Comparison of ENCODE assay signal across 1 cellular context in the genomic region with DNA sequence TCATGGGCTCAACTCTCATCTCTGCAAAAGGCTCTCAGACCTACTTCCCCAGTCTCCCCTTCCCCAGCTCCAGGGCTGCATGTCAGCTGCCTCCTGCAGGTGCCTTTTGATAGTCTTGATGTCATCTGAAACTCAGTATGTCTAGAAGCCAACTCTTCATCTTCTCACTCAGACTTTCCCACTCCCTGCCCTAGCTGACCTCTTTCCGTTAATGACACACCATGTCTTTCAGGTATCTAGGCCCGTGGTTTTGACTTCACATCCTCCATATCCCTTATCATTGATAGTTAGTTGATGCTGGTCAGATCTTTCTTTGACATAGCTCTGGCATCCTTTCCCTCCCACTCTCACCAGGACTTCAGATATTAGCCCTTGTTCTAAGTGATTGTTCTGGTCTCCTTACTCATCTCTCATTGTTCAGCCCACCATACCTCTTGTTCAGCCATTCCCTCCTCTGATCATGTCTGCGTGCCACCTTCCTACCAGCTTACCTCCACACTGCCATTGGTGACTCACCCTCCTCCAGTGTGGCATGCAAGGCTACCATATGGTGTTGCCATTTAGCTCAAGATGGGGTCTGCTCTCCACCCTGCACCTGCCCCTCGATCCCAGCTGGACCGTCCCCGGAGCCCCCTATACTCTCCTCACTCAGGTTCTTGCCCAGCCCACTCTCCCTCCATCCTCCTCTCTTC.
TF ChIP-seq lines count a peak whose summit lies in the region.

No MANE protein-coding gene starts in this region.

TF ChIP-seq in GM12878, 131 proteins besides CTCF, POLR2A, EP300 and RAD21:
- no peak for TF ChIP-seq RCOR1 (conservative IDR thresholded peaks at IDR 0.05; ENCODE audit: low read depth, low read length)
- TF ChIP-seq BCL11A (IDR thresholded peaks at IDR 0.05; ENCODE audit: low read depth, low read length): no peak
- TF ChIP-seq RELA (IDR thresholded peaks at IDR 0.05; ENCODE audit: borderline replicate concordance, partially characterized antibody): no peak
- TF ChIP-seq ZNF592 (IDR thresholded peaks at IDR 0.05): no peak
- TF ChIP-seq, protein P1, sequence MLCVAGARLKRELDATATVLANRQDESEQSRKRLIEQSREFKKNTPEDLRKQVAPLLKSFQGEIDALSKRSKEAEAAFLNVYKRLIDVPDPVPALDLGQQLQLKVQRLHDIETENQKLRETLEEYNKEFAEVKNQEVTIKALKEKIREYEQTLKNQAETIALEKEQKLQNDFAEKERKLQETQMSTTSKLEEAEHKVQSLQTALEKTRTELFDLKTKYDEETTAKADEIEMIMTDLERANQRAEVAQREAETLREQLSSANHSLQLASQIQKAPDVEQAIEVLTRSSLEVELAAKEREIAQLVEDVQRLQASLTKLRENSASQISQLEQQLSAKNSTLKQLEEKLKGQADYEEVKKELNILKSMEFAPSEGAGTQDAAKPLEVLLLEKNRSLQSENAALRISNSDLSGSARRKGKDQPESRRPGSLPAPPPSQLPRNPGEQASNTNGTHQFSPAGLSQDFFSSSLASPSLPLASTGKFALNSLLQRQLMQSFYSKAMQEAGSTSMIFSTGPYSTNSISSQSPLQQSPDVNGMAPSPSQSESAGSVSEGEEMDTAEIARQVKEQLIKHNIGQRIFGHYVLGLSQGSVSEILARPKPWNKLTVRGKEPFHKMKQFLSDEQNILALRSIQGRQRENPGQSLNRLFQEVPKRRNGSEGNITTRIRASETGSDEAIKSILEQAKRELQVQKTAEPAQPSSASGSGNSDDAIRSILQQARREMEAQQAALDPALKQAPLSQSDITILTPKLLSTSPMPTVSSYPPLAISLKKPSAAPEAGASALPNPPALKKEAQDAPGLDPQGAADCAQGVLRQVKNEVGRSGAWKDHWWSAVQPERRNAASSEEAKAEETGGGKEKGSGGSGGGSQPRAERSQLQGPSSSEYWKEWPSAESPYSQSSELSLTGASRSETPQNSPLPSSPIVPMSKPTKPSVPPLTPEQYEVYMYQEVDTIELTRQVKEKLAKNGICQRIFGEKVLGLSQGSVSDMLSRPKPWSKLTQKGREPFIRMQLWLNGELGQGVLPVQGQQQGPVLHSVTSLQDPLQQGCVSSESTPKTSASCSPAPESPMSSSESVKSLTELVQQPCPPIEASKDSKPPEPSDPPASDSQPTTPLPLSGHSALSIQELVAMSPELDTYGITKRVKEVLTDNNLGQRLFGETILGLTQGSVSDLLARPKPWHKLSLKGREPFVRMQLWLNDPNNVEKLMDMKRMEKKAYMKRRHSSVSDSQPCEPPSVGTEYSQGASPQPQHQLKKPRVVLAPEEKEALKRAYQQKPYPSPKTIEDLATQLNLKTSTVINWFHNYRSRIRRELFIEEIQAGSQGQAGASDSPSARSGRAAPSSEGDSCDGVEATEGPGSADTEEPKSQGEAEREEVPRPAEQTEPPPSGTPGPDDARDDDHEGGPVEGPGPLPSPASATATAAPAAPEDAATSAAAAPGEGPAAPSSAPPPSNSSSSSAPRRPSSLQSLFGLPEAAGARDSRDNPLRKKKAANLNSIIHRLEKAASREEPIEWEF (IDR thresholded peaks at IDR 0.05; ENCODE audit: insufficient replicate concordance, low read depth, low read length): no peak
- TF ChIP-seq, protein P2, sequence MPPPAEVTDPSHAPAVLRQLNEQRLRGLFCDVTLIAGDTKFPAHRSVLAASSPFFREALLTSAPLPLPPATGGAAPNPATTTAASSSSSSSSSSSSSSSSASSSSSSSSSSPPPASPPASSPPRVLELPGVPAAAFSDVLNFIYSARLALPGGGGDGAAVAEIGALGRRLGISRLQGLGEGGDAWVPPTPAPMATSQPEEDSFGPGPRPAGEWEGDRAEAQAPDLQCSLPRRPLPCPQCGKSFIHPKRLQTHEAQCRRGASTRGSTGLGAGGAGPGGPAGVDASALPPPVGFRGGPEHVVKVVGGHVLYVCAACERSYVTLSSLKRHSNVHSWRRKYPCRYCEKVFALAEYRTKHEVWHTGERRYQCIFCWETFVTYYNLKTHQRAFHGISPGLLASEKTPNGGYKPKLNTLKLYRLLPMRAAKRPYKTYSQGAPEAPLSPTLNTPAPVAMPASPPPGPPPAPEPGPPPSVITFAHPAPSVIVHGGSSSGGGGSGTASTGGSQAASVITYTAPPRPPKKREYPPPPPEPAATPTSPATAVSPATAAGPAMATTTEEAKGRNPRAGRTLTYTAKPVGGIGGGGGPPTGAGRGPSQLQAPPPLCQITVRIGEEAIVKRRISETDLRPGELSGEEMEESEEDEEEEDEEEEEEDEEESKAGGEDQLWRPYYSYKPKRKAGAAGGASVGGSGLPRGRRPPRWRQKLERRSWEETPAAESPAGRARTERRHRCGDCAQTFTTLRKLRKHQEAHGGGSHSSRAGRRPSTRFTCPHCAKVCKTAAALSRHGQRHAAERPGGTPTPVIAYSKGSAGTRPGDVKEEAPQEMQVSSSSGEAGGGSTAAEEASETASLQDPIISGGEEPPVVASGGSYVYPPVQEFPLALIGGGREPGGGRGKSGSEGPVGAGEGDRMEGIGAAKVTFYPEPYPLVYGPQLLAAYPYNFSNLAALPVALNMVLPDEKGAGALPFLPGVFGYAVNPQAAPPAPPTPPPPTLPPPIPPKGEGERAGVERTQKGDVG (CRISPR knock-in tag; IDR thresholded peaks at IDR 0.05): no peak
- TF ChIP-seq HSF1 (IDR thresholded peaks at IDR 0.05; ENCODE audit: low read depth, low read length): no peak
- TF ChIP-seq, protein P3, sequence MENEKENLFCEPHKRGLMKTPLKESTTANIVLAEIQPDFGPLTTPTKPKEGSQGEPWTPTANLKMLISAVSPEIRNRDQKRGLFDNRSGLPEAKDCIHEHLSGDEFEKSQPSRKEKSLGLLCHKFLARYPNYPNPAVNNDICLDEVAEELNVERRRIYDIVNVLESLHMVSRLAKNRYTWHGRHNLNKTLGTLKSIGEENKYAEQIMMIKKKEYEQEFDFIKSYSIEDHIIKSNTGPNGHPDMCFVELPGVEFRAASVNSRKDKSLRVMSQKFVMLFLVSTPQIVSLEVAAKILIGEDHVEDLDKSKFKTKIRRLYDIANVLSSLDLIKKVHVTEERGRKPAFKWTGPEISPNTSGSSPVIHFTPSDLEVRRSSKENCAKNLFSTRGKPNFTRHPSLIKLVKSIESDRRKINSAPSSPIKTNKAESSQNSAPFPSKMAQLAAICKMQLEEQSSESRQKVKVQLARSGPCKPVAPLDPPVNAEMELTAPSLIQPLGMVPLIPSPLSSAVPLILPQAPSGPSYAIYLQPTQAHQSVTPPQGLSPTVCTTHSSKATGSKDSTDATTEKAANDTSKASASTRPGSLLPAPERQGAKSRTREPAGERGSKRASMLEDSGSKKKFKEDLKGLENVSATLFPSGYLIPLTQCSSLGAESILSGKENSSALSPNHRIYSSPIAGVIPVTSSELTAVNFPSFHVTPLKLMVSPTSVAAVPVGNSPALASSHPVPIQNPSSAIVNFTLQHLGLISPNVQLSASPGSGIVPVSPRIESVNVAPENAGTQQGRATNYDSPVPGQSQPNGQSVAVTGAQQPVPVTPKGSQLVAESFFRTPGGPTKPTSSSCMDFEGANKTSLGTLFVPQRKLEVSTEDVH (IDR thresholded peaks at IDR 0.05; ENCODE audit: low read depth, partially characterized antibody): no peak
- no peak for TF ChIP-seq STAT3 (IDR thresholded peaks at IDR 0.05; ENCODE audit: low read depth, low read length)
- no peak for TF ChIP-seq BRCA1 (IDR thresholded peaks at IDR 0.05; ENCODE audit: low read depth, low read length)
- TF ChIP-seq RUNX3 (IDR thresholded peaks at IDR 0.05; ENCODE audit: low read length): peak; percentile 53
- TF ChIP-seq, protein P4, sequence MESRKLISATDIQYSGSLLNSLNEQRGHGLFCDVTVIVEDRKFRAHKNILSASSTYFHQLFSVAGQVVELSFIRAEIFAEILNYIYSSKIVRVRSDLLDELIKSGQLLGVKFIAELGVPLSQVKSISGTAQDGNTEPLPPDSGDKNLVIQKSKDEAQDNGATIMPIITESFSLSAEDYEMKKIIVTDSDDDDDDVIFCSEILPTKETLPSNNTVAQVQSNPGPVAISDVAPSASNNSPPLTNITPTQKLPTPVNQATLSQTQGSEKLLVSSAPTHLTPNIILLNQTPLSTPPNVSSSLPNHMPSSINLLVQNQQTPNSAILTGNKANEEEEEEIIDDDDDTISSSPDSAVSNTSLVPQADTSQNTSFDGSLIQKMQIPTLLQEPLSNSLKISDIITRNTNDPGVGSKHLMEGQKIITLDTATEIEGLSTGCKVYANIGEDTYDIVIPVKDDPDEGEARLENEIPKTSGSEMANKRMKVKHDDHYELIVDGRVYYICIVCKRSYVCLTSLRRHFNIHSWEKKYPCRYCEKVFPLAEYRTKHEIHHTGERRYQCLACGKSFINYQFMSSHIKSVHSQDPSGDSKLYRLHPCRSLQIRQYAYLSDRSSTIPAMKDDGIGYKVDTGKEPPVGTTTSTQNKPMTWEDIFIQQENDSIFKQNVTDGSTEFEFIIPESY (IDR thresholded peaks at IDR 0.05): no peak
- TF ChIP-seq, protein P5, sequence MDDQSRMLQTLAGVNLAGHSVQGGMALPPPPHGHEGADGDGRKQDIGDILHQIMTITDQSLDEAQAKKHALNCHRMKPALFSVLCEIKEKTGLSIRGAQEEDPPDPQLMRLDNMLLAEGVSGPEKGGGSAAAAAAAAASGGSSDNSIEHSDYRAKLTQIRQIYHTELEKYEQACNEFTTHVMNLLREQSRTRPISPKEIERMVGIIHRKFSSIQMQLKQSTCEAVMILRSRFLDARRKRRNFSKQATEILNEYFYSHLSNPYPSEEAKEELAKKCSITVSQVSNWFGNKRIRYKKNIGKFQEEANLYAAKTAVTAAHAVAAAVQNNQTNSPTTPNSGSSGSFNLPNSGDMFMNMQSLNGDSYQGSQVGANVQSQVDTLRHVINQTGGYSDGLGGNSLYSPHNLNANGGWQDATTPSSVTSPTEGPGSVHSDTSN (IDR thresholded peaks at IDR 0.05; ENCODE audit: insufficient replicate concordance, low read depth, low read length): no peak
- TF ChIP-seq TCF12 (IDR thresholded peaks at IDR 0.05; ENCODE audit: low read depth, low read length): 0 out of 2 replicates have a peak, but pooled peaks have one; percentile 46
- no peak for TF ChIP-seq ATF7 (IDR thresholded peaks at IDR 0.05; ENCODE audit: low read depth)
